In the genomic region with DNA sequence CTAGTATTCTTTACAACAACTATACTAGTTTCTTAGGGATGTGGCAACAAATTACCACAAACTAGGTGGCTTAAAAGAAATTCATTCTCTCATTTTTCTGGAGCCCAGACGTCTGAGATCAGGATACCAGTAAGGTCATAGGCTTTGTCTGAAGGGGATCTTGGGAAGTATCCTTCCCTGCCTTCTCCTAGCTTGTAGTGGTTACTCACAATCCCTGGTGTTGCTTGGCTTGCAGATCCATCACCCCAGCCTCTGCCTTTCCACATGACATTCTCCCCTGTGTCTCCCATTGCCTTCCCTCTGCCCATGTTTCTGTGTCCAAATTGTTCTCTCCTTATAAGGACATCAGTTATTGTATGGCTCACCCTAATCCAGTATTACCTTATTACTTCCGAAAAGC, we compare ENCODE assay signal across 25 cellular contexts. TPM values are rescaled to one million over a fixed set of nuclear protein-coding genes. Genes with fewer than 3 reads are reported as not detected.
A peak's percentile ranks its signal among the peaks of the same experiment; 100 is the strongest.
DNase-seq lines count a peak whose midpoint lies in the region; ATAC-seq, FAIRE-seq and TF ChIP-seq lines count a peak whose summit lies in the region.
"Had no signal": no experiment of that assay in that cellular context is flagged by ENCODE, and none has a peak within 500 bp of the region (broad histone marks: within the 10 kb centered on the region; RNA-seq: fewer than 3 reads in every experiment).

No MANE protein-coding gene starts in this region.

- H3K27me3 ChIP-seq in astrocyte (ENCODE audit: insufficient read depth, low read length) (no peaks in the 10 kb centered on the region), liver (ENCODE audit: control insufficient read depth in 4 of 4, insufficient read depth in 4 of 4, low read length in 3 of 4) (no peaks in the 10 kb centered on the region), thyroid gland (no peaks in the 10 kb centered on the region), heart left ventricle (no peaks in the 10 kb centered on the region)

- no peak overlapping the region for H3K4me2 ChIP-seq in astrocyte (ENCODE audit: low read length)

- no peak overlapping the region for H3K4me3 Mint-ChIP-seq in astrocyte (ENCODE audit: unreplicated experiment)
- H3K4me3 Mint-ChIP-seq in stimulated activated naive CD8-positive, alpha-beta T cell treated with anti-CD3 and anti-CD28 coated beads, Interleukin-15, amount 100 ng/mL, for 72 hours = no peak overlapping the region
- H3K4me3 Mint-ChIP-seq: activated naive CD8-positive, alpha-beta T cell treated with anti-CD3 and anti-CD28 coated beads, Interleukin-2, amount 10 ng/mL, durations not matched to agents 7 days and 5 days; mesothelial cell of epicardium; natural killer cell; stimulated activated effector memory CD8-positive, alpha-beta T cell treated with anti-CD3 and anti-CD28 coated beads, Interleukin-12 subunit alpha, Interleukin-12 subunit beta, amount 100 ng/mL, for 72 hours; WTC11 had no signal

- H3K4me1 ChIP-seq in astrocyte (ENCODE audit: insufficient read depth, low read length) (peaks cover 14% of the 10 kb centered on the region), liver (ENCODE audit: control insufficient read depth in 4 of 4, insufficient read depth in 4 of 4, low read length in 3 of 4) (peaks cover 0 to 11% (median 5%) of the 10 kb centered on the region in 4 donors), thyroid gland (peaks cover 11 to 24% of the 10 kb centered on the region in 2 donors), heart left ventricle (peaks cover 0 to 19% (median 12%) of the 10 kb centered on the region in 12 donors)

- H4K20me1 ChIP-seq in astrocyte (ENCODE audit: insufficient read depth, low read length) = no peaks in the 10 kb centered on the region

- TF ChIP-seq CTCF in astrocyte (IDR thresholded peaks at IDR 0.05; ENCODE audit: insufficient read depth, low read depth, low read length) (no peak), liver (IDR thresholded peaks at IDR 0.05; ENCODE audit: low read depth, low read length, missing input control) (no peak), thyroid gland (IDR thresholded peaks at IDR 0.05) (no peak), heart left ventricle (IDR thresholded peaks at IDR 0.05) (no peak), GM10266 (IDR thresholded peaks at IDR 0.05; ENCODE audit: control insufficient read depth, insufficient read depth, low read depth, missing control alignments) (no peak)

- H3K9me3 ChIP-seq in astrocyte (ENCODE audit: insufficient read depth, low read depth, low read length) (no peaks in the 10 kb centered on the region), liver (ENCODE audit: control insufficient read depth in 4 of 4, low read length in 3 of 4) (no peaks in the 10 kb centered on the region), thyroid gland (no peaks in the 10 kb centered on the region), heart left ventricle (peaks cover 0 to 4% (median 0%) of the 10 kb centered on the region in 12 donors)

- TF ChIP-seq RAD21 in liver (IDR thresholded peaks at IDR 0.05) = no peak

- 82% methylated on average over 2 of the region's 2 CpGs for WGBS in liver
- 83 to 92% methylated on average over 2 of the region's 2 CpGs for WGBS in thyroid gland, 2 donors
- WGBS in heart left ventricle, 4 donors = 79 to 91% (median 84%) methylated on average over 2 of the region's 2 CpGs

- no peaks in the 10 kb centered on the region for H3K79me2 ChIP-seq in astrocyte (ENCODE audit: insufficient read depth, low read length)
- H3K79me2 ChIP-seq: parathyroid adenoma had no signal

- intact Hi-C loops in thyroid gland (cut with DNase I) = no loop called here
- intact Hi-C loops in heart left ventricle (cut with DNase I) = no loop called here

- H3K27ac Mint-ChIP-seq in astrocyte (ENCODE audit: unreplicated experiment) = peak overlapping the region; percentile 79
- no peak overlapping the region for H3K27ac Mint-ChIP-seq in stimulated activated naive CD8-positive, alpha-beta T cell treated with anti-CD3 and anti-CD28 coated beads, Interleukin-15, amount 100 ng/mL, for 72 hours
- H3K27ac Mint-ChIP-seq: activated naive CD8-positive, alpha-beta T cell treated with anti-CD3 and anti-CD28 coated beads, Interleukin-2, amount 10 ng/mL, durations not matched to agents 7 days and 5 days; natural killer cell; stimulated activated effector memory CD8-positive, alpha-beta T cell treated with anti-CD3 and anti-CD28 coated beads, Interleukin-12 subunit alpha, Interleukin-12 subunit beta, amount 100 ng/mL, for 72 hours; WTC11 had no signal

- H3K9me3 Mint-ChIP-seq in astrocyte (ENCODE audit: unreplicated experiment) = peaks cover 6% of the 10 kb centered on the region
- H3K9me3 Mint-ChIP-seq in stimulated activated naive CD8-positive, alpha-beta T cell treated with anti-CD3 and anti-CD28 coated beads, Interleukin-15, amount 100 ng/mL, for 72 hours = peaks cover 0 to 17% of the 10 kb centered on the region in 2 donors

- DNase-seq in H54 (ENCODE audit: insufficient read length, low spot score) (no peak), astrocyte (ENCODE audit: low read depth) (peak; percentile 22), thyroid gland (no peak), heart left ventricle (no peak), GM10266 (ENCODE audit: extremely low spot score) (no peak)
- no peak for DNase-seq in stimulated activated naive CD8-positive, alpha-beta T cell treated with anti-CD3 and anti-CD28 coated beads, Interleukin-15, amount 100 ng/mL, for 72 hours
- DNase-seq: activated CD8-positive, alpha-beta memory T cell treated with anti-CD3 and anti-CD28 coated beads, Interleukin-2, amount 50 U/mL, for 48 hours; activated naive CD8-positive, alpha-beta T cell treated with anti-CD3 and anti-CD28 coated beads, Interleukin-2, amount 10 ng/mL, durations not matched to agents 7 days and 5 days; AML-193; COR-L47; GOT3; KBM-7; left colon; natural killer cell; NCI-H146; NCI-H524; NK-92 treated with Interleukin-12 subunit alpha and Interleukin-12 subunit beta, amount 100 ng/mL, for 24 hours; stimulated activated CD4-positive, alpha-beta T cell treated with anti-CD3 and anti-CD28 coated beads, Interleukin-2, amount 100 ng/mL, for 24 hours had no signal

- no peaks in the 10 kb centered on the region for H3K27me3 Mint-ChIP-seq in astrocyte (ENCODE audit: low read depth, unreplicated experiment)
- peaks cover 24% of the 10 kb centered on the region for H3K27me3 Mint-ChIP-seq in stimulated activated naive CD8-positive, alpha-beta T cell treated with anti-CD3 and anti-CD28 coated beads, Interleukin-15, amount 100 ng/mL, for 72 hours

- peaks cover 20% of the 10 kb centered on the region for H3K4me1 Mint-ChIP-seq in astrocyte (ENCODE audit: low read depth, unreplicated experiment)
- H3K4me1 Mint-ChIP-seq in stimulated activated naive CD8-positive, alpha-beta T cell treated with anti-CD3 and anti-CD28 coated beads, Interleukin-15, amount 100 ng/mL, for 72 hours = no peaks in the 10 kb centered on the region
- H3K4me1 Mint-ChIP-seq: natural killer cell; stimulated activated effector memory CD8-positive, alpha-beta T cell treated with anti-CD3 and anti-CD28 coated beads, Interleukin-12 subunit alpha, Interleukin-12 subunit beta, amount 100 ng/mL, for 72 hours had no signal

- H3K36me3 ChIP-seq in astrocyte (ENCODE audit: insufficient read depth, low read length) = no peaks in the 10 kb centered on the region
- H3K36me3 ChIP-seq in liver (ENCODE audit: control insufficient read depth in 4 of 4, insufficient read depth in 3 of 4, low read depth in 1 of 4, low read length in 3 of 4) = no peaks in the 10 kb centered on the region
- H3K36me3 ChIP-seq in thyroid gland = no peaks in the 10 kb centered on the region
- no peaks in the 10 kb centered on the region for H3K36me3 ChIP-seq in heart left ventricle

- no peak for ATAC-seq in heart left ventricle
- ATAC-seq in GM18519 (IDR thresholded peaks at IDR 0.05; ENCODE audit: low FRiP score, unreplicated experiment) = no peak
- no peak for ATAC-seq in stimulated activated naive CD8-positive, alpha-beta T cell treated with anti-CD3 and anti-CD28 coated beads, Interleukin-15, amount 100 ng/mL, for 72 hours
- ATAC-seq: natural killer cell; stimulated activated effector memory CD8-positive, alpha-beta T cell treated with anti-CD3 and anti-CD28 coated beads, Interleukin-12 subunit alpha, Interleukin-12 subunit beta, amount 100 ng/mL, for 72 hours; WTC11 had no signal

- no peak for TF ChIP-seq POLR2A in H54 (IDR thresholded peaks at IDR 0.05; ENCODE audit: low read depth, low read length)
- no peak for TF ChIP-seq POLR2A in thyroid gland (IDR thresholded peaks at IDR 0.05)
- TF ChIP-seq POLR2A in heart left ventricle (IDR thresholded peaks at IDR 0.05) = no peak

- peak overlapping the region; percentile 13 for H3K9ac ChIP-seq in astrocyte (ENCODE audit: low read length)
- peak overlapping the region in 1 of 2 donors; percentile 77 for H3K9ac ChIP-seq in liver (ENCODE audit: low read depth in 1 of 2, low read length in 2 of 2)
- H3K9ac ChIP-seq: parathyroid adenoma had no signal

- peaks cover 2% of the 10 kb centered on the region for H3K36me3 Mint-ChIP-seq in astrocyte (ENCODE audit: low read depth, unreplicated experiment)
- H3K36me3 Mint-ChIP-seq: activated naive CD8-positive, alpha-beta T cell treated with anti-CD3 and anti-CD28 coated beads, Interleukin-2, amount 10 ng/mL, durations not matched to agents 7 days and 5 days; natural killer cell; stimulated activated effector memory CD8-positive, alpha-beta T cell treated with anti-CD3 and anti-CD28 coated beads, Interleukin-12 subunit alpha, Interleukin-12 subunit beta, amount 100 ng/mL, for 72 hours had no signal

- H2AFZ ChIP-seq in astrocyte (ENCODE audit: low read depth, low read length) = peak overlapping the region; percentile 29
- H2AFZ ChIP-seq: parathyroid adenoma had no signal

- H3K27ac ChIP-seq in astrocyte (ENCODE audit: low read depth, low read length) (peak overlapping the region; percentile 31), liver (ENCODE audit: low read depth in 1 of 2, low read length in 2 of 2) (peak overlapping the region; percentile 36 to 90), thyroid gland (peak overlapping the region; percentile 76 to 92 (median 86)), heart left ventricle (no peak overlapping the region)
- H3K27ac ChIP-seq: parathyroid adenoma had no signal

- H3K4me3 ChIP-seq in astrocyte (ENCODE audit: insufficient read depth, low read depth, low read length) (no peak overlapping the region), liver (ENCODE audit: low read depth in 1 of 3, low read length in 3 of 3) (no peak overlapping the region), thyroid gland (replicated peaks in 1 of 3) (no peak overlapping the region), heart left ventricle (no peak overlapping the region)

- FAIRE-seq in H54 (lab: Jason Lieb, UNC) (peak; percentile 94), astrocyte (lab: Jason Lieb, UNC) (no peak)

RNA-seq across cellular contexts. Expression of gene CLDN1, which starts 24.3 kb away (rescaled TPM):
- total RNA-seq in astrocyte = 34.1 and 35.6 TPM in 2 replicates
- total RNA-seq in liver = 10 to 100 TPM; 85.2 to 92.0 TPM
- polyA plus RNA-seq in liver = 10 to 100 TPM; 57.8 to 89.4 TPM
- total RNA-seq in thyroid gland = 10 to 100 TPM in 2 of 4 donors, 1 to 10 TPM in 2; 5.1 to 29.2 (median 8.5) TPM
- 10 to 100 TPM in 1 of 9 donors, under 1 TPM in 5, not detected in 3; 0.13 to 45.0 (median 0.31) TPM for total RNA-seq in heart left ventricle
- polyA plus RNA-seq in heart left ventricle = under 1 TPM; 0.11 to 0.15 TPM
- total RNA-seq: activated naive CD8-positive, alpha-beta T cell treated with anti-CD3 and anti-CD28 coated beads, Interleukin-2, amount 10 ng/mL, durations not matched to agents 7 days and 5 days; natural killer cell had no signal

RNA-seq across cellular contexts. Expression of gene CLDN16, which starts 41.4 kb away (rescaled TPM):
- total RNA-seq in astrocyte (0.24 and 0.50 TPM in 2 replicates), liver (under 1 TPM; 0.75 to 0.89 TPM), thyroid gland (1 to 10 TPM in 1 of 4 donors, under 1 TPM in 3; 0.27 to 3.3 (median 0.47) TPM), heart left ventricle (under 1 TPM in 1 of 9 donors, not detected in 8; 0.41 TPM)
- polyA plus RNA-seq in liver (under 1 TPM; 0.22 to 0.64 TPM), heart left ventricle (not detected)
- total RNA-seq: activated naive CD8-positive, alpha-beta T cell treated with anti-CD3 and anti-CD28 coated beads, Interleukin-2, amount 10 ng/mL, durations not matched to agents 7 days and 5 days; natural killer cell; RPMI7951; WTC11 had no signal

Comparison
In these comparisons a context has a peak if more than half of its experiments do, and no peak if none do; other contexts are left out.
1. H3K27ac ChIP-seq: peak in astrocyte (single experiment), liver (2 of 2) and thyroid gland (3 of 3); none in heart left ventricle (0 of 12).